8 cellular contexts compared by ENCODE assay signal in the genomic region with DNA sequence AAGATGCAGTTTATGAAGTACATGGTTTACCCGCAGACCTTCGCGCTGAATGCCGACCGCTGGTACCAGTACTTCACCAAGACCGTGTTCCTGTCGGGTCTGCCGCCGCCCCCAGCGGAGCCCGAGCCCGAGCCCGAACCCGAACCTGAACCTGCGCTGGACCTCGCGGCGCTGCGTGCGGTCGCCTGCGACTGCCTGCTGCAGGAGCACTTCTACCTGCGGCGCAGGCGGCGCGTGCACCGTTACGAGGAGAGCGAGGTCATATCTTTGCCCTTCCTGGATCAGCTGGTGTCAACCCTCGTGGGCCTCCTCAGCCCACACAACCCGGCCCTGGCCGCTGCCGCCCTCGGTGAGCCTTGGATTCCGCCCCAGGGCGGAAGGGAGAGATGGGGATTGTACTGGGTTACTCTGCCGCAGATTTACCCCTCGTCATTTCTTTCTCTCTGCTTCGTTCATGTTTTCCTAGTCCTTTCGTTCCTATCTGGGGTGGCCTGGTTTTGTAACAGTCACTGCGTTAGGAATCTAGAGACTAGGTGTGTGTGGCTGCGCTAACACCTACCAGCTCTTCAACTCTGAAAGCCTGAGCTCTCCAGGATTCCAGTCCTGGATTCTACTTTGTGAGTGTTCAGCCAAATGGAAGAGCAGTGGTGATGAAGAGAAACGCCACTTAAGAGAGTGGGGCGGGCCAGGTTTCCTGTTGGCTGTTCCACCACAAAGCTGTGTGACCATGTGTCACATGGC. TPM values are rescaled to one million over a fixed set of nuclear protein-coding genes. Genes with fewer than 3 reads are reported as not detected.
A peak's percentile ranks its signal among the peaks of the same experiment; 100 is the strongest.
DNase-seq lines count a peak whose midpoint lies in the region; ATAC-seq lines count a peak whose summit lies in the region.

No MANE protein-coding gene starts in this region.

- peak overlapping the region; percentile 91 for H3K27ac ChIP-seq in duodenal mucosa (ENCODE audit: low read depth, low read length)

- DNase-seq in ACHN (peak; percentile 72), NCI-H2196 (lab: John Stamatoyannopoulos, UW; ENCODE audit: unreplicated experiment) (peak; percentile 40), lung microvascular endothelial cell (ENCODE audit: low read depth in 2 of 2) (peak; percentile 68 to 76)
- peak; percentile 69 for DNase-seq in activated CD4-positive, alpha-beta T cell treated with anti-CD3 and anti-CD28 coated beads for 48 hours
- peak; percentile 8 for DNase-seq in stimulated activated CD8-positive, alpha-beta memory T cell treated with anti-CD3 and anti-CD28 coated beads, Interleukin-12 subunit alpha, Interleukin-12 subunit beta, amount 100 ng/mL, for 1 hour (ENCODE audit: low read depth)

- in situ Hi-C loops in ACHN (cut with HindIII; ENCODE audit: low pct_ligation_motif_present, low pct_unique_long_range_greater_than_20kb, low sequenced_read_pairs): no loop called here

- H3K9me3 ChIP-seq in duodenal mucosa (ENCODE audit: control insufficient read depth in 1 of 2, low read length in 2 of 2): no peaks in the 10 kb centered on the region

- H3K27me3 ChIP-seq in duodenal mucosa (ENCODE audit: control insufficient read depth in 1 of 2, insufficient read depth in 2 of 2, low read length in 2 of 2): no peaks in the 10 kb centered on the region

- H3K4me1 ChIP-seq in duodenal mucosa (ENCODE audit: control insufficient read depth in 1 of 2, insufficient read depth in 2 of 2, low read length in 2 of 2): peaks cover 18 to 19% of the 10 kb centered on the region in 2 donors

- H3K4me3 ChIP-seq in duodenal mucosa (ENCODE audit: low read depth in 1 of 2, low read length in 2 of 2): peak overlapping the region; percentile 97 to 99

- H3K36me3 ChIP-seq in duodenal mucosa (ENCODE audit: control insufficient read depth in 1 of 2, insufficient read depth in 2 of 2, low read length in 2 of 2): peaks cover 9 to 30% of the 10 kb centered on the region in 2 donors

- H3K9ac ChIP-seq in duodenal mucosa (ENCODE audit: low read depth in 1 of 2, low read length in 2 of 2): peak overlapping the region; percentile 92 to 97

- ATAC-seq in GM18520 (IDR thresholded peaks at IDR 0.05; ENCODE audit: unreplicated experiment): peak; percentile 15
- ATAC-seq in HG03064 (IDR thresholded peaks at IDR 0.05; ENCODE audit: low read depth, unreplicated experiment): peak; percentile 50

RNA-seq across cellular contexts. Expression of gene MRPS30, which starts 0.6 kb away (rescaled TPM):
- total RNA-seq in lung microvascular endothelial cell: 37.9 and 64.5 TPM in 2 replicates

Comparison
In these comparisons a context has a peak if more than half of its experiments do, and no peak if none do; other contexts are left out.
1. Peak in every context shown above with its lines: DNase-seq, ATAC-seq, H3K4me3 ChIP-seq and H3K27ac ChIP-seq.
2. DNase-seq: peak in every context shown above with its lines; median percentile 72 in ACHN; 72 in lung microvascular endothelial cell; 69 in activated CD4-positive, alpha-beta T cell treated with anti-CD3 and anti-CD28 coated beads for 48 hours; 40 in NCI-H2196; 8 in stimulated activated CD8-positive, alpha-beta memory T cell treated with anti-CD3 and anti-CD28 coated beads, Interleukin-12 subunit alpha, Interleukin-12 subunit beta, amount 100 ng/mL, for 1 hour.